8 cellular contexts compared by ENCODE assay signal in the genomic region with DNA sequence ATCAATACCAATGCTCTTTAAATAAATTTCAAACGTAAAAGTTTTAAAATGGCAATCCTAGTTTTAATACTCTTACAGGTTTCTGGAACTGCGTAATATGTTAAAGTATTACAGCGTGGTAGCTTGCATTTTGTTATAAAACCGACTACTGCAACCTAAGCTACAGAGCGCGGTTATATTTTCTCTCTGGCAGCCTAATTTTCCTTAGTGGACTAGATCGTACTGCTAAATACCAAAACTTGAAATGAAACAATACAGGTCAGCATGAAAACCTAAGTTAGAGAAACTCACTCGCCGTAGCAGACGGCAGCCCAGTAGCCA. TPM values are rescaled to one million over a fixed set of nuclear protein-coding genes. Genes with fewer than 3 reads are reported as not detected.
DNase-seq lines count a peak whose midpoint lies in the region; TF ChIP-seq lines count a peak whose summit lies in the region.

No MANE protein-coding gene starts in this region.

- H3K9me3 ChIP-seq in CD4-positive, alpha-beta memory T cell (ENCODE audit: control insufficient read depth in 1 of 2, low read length in 2 of 2): no peaks in the 10 kb centered on the region
- no peaks in the 10 kb centered on the region for H3K9me3 ChIP-seq in PC-9 (ENCODE audit: insufficient read depth, low read depth)
- no peaks in the 10 kb centered on the region for H3K9me3 ChIP-seq in ovary

- H3K4me1 ChIP-seq in CD4-positive, alpha-beta memory T cell (ENCODE audit: insufficient read depth, low read length): peaks cover 21% of the 10 kb centered on the region
- H3K4me1 ChIP-seq in PC-9 (replicated peaks; ENCODE audit: insufficient read depth) (peaks cover 20% of the 10 kb centered on the region), ovary (ENCODE audit: insufficient read depth) (no peaks in the 10 kb centered on the region)

- no peaks in the 10 kb centered on the region for H3K27me3 ChIP-seq in CD4-positive, alpha-beta memory T cell (ENCODE audit: insufficient read depth, low read length)
- H3K27me3 ChIP-seq in PC-9 (ENCODE audit: insufficient read depth, low read depth) (no peaks in the 10 kb centered on the region), ovary (no peaks in the 10 kb centered on the region)

- no peaks in the 10 kb centered on the region; the same call in 1 of the 2 replicates for H4K20me1 ChIP-seq in PC-9 (ENCODE audit: insufficient read depth)

- CTCF ChIA-PET in CD4-positive, alpha-beta memory T cell (lab: Charles Lee; ENCODE audit: partially characterized antibody): interaction anchor here (1.9 kb wide), 1 partner anchor 66 kb away, joined by 6 read pairs; no protein-coding TSS in a partner anchor
- CTCF ChIA-PET in PC-9 (lab: Charles Lee): no interaction called here

- no peaks in the 10 kb centered on the region for H3K9me2 ChIP-seq in PC-9 (ENCODE audit: insufficient read depth)

- peaks cover 9% of the 10 kb centered on the region; the same call in 1 of the 2 replicates for H3F3A ChIP-seq in PC-9 (ENCODE audit: insufficient read depth, low read depth)

- no peak for TF ChIP-seq EP300 in ovary (IDR thresholded peaks at IDR 0.05)

- H3K27me3 Mint-ChIP-seq in CD4-positive, alpha-beta memory T cell: no peaks in the 10 kb centered on the region

- peak overlapping the region; percentile 76 for H3K4me2 ChIP-seq in PC-9

- no peak for TF ChIP-seq POLR2A in ovary (IDR thresholded peaks at IDR 0.05)

- peak overlapping the region; percentile 44 for H3K27ac ChIP-seq in CD4-positive, alpha-beta memory T cell (ENCODE audit: low read depth, low read length)
- H3K27ac ChIP-seq in PC-9: no peak overlapping the region
- H3K27ac ChIP-seq in ovary: peak overlapping the region in 1 of 2 donors; percentile 96

- H3K36me3 Mint-ChIP-seq in CD4-positive, alpha-beta memory T cell: peaks cover 6 to 18% of the 10 kb centered on the region in 2 donors

- POLR2A ChIA-PET in CD4-positive, alpha-beta memory T cell (lab: Charles Lee; ENCODE audit: partially characterized antibody): interaction anchor here (0.6 to 2.4 kb wide), 5 partner anchors 21 to 949 kb away, joined by 3 to 11 read pairs (median 3); partner anchors contain the start of gene ATP6V0A2
- POLR2A ChIA-PET in PC-9 (lab: Charles Lee; ENCODE audit: unreplicated experiment): no interaction called here

- no peaks in the 10 kb centered on the region for H3K9me3 Mint-ChIP-seq in CD4-positive, alpha-beta memory T cell

- no peaks in the 10 kb centered on the region for H3K36me3 ChIP-seq in CD4-positive, alpha-beta memory T cell (ENCODE audit: insufficient read depth, low read length)
- H3K36me3 ChIP-seq in PC-9 (ENCODE audit: low read depth) (0 out of 2 replicates have a peak, but pooled peaks cover 4% of the 10 kb centered on the region), ovary (no peaks in the 10 kb centered on the region)

- H3K4me3 Mint-ChIP-seq in CD4-positive, alpha-beta memory T cell: peak overlapping the region; percentile 91 to 98 (median 94)

- no peak for DNase-seq in CD4-positive, alpha-beta memory T cell
- DNase-seq in PC-9 (no peak), epithelial cell of esophagus (ENCODE audit: low read depth) (no peak), ovary (no peak), NCI-H1436 (lab: John Stamatoyannopoulos, UW) (no peak), OCI-M2 (lab: John Stamatoyannopoulos, UW; ENCODE audit: unreplicated experiment) (no peak), kidney glomerular epithelial cell (lab: John Stamatoyannopoulos, UW) (no peak), NCI-H2196 (lab: John Stamatoyannopoulos, UW; ENCODE audit: unreplicated experiment) (no peak)

- H2AFZ ChIP-seq in PC-9: peak overlapping the region; percentile 80

- peak overlapping the region in 1 of 2 donors; percentile 54 for H3K4me3 ChIP-seq in CD4-positive, alpha-beta memory T cell (ENCODE audit: low read length in 2 of 2)
- peak overlapping the region; percentile 85 for H3K4me3 ChIP-seq in PC-9
- H3K4me3 ChIP-seq in epithelial cell of esophagus (ENCODE audit: low read length): peak overlapping the region; percentile 62
- H3K4me3 ChIP-seq in ovary: peak overlapping the region; percentile 84

- 18 to 26% (median 23%) methylated on average over 10 of the region's 10 CpGs for WGBS in ovary, 3 donors

- BruUV-seq in PC-9 (replicated peaks; lab: Mats Ljungman, UMichigan): TSS peak; percentile 47

- peaks cover 35% of the 10 kb centered on the region for H3K79me2 ChIP-seq in PC-9 (ENCODE audit: low read depth)

- peak overlapping the region; percentile 90 to 99 (median 95) for H3K27ac Mint-ChIP-seq in CD4-positive, alpha-beta memory T cell

- intact Hi-C loops in CD4-positive, alpha-beta memory T cell (cut with micrococcal nuclease): loop anchor here (5.0 kb wide), 1 partner anchor 596 kb away; the partner anchor contains the start of gene NCOR2
- intact Hi-C loops in PC-9 (cut with micrococcal nuclease; ENCODE audit: unreplicated experiment): loop anchor here (10.0 kb wide), 1 partner anchor 543 kb away; no protein-coding TSS in a partner anchor
- intact Hi-C loops in ovary (cut with DNase I): no loop called here

- H3K4me1 Mint-ChIP-seq in CD4-positive, alpha-beta memory T cell: peaks cover 27 to 48% (median 34%) of the 10 kb centered on the region in 4 donors

- no peak for TF ChIP-seq CTCF in PC-9 (conservative IDR thresholded peaks at IDR 0.05)
- TF ChIP-seq CTCF in epithelial cell of esophagus (IDR thresholded peaks at IDR 0.05; ENCODE audit: insufficient read depth, low read depth, low read length, missing control alignments): no peak
- no peak for TF ChIP-seq CTCF in ovary (IDR thresholded peaks at IDR 0.05)

RNA-seq across cellular contexts. Expression of gene CCDC92, which starts 1.2 kb away (rescaled TPM):
- total RNA-seq in CD4-positive, alpha-beta memory T cell: 10 to 100 TPM; 32.1 to 35.6 TPM
- polyA plus RNA-seq in CD4-positive, alpha-beta memory T cell: 10 to 100 TPM; 15.6 to 52.9 TPM
- total RNA-seq in PC-9 (2021): 24.8 and 28.0 TPM in 2 replicates
- total RNA-seq in ovary: 10 to 100 TPM; 13.9 to 51.0 (median 35.2) TPM
- polyA plus RNA-seq in ovary: 10 to 100 TPM; 21.9 to 34.6 TPM

RNA-seq across cellular contexts. Expression of gene ZNF664, which starts 1.6 kb away (rescaled TPM):
- 10 to 100 TPM; 54.0 to 57.9 TPM for total RNA-seq in CD4-positive, alpha-beta memory T cell
- 10 to 100 TPM in 1 of 2 donors, 1 to 10 TPM in 1; 5.7 to 11.2 TPM for polyA plus RNA-seq in CD4-positive, alpha-beta memory T cell
- 66.3 and 87.6 TPM in 2 replicates for total RNA-seq in PC-9 (2021)
- 10 to 100 TPM; 47.6 to 74.7 (median 67.8) TPM for total RNA-seq in ovary
- 10 to 100 TPM; 33.5 to 52.5 TPM for polyA plus RNA-seq in ovary

Comparison
In these comparisons a context has a peak if more than half of its experiments do, and no peak if none do; other contexts are left out.
1. intact Hi-C loops: an anchor here in CD4-positive, alpha-beta memory T cell (5.0 kb wide) and PC-9 (10.0 kb wide); none called in ovary.